In the genomic region with DNA sequence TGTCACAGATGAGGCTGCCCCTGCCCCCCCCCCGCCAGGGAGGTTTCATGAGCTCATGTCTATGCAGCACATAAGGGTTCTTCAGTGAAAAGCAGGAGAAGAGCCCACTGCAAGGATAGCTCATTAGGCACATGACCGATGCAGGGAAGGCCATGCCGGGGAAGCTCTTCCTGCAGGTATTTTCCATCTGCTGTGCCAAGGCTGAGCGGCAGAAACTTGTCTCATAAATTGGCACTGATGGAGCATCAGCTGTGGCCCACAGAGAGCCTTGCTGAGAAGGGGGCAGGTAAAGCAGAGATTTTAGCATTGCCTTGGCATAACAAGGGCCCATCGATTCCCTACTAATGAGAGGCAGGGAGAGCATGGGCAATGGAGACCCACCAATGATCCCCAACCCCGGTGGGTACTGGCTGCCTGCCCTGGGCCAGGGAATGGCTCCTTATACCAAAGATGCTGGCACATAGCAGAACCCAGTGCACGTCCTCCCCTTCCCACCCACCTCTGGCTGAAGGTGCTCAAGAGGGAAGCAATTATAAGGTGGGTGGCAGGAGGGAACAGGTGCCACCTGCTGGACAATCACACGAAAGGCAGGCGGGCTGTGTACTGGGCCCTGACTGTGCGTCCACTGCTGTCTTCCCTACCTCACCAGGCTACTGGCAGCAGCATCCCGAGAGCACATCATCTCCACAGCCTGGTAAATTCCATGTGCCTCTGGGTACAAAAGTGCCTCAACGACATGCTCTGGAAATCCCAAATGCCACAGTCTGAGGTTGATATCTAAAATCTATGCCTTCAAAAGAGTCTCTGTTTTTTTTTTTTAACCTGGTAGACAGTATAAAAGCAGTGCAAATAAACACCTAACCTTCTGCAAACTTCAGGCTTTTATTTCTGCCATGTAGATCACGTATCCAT, we compare ENCODE assay signal across 8 cellular contexts. TPM values are rescaled to one million over a fixed set of nuclear protein-coding genes. Genes with fewer than 3 reads are reported as not detected.
DNase-seq lines count a peak whose midpoint lies in the region; ATAC-seq and TF ChIP-seq lines count a peak whose summit lies in the region.

No MANE protein-coding gene starts in this region.

- BruUV-seq in Panc1 (replicated peaks; lab: Mats Ljungman, UMichigan): no TSS peak

- peak; percentile 12 for DNase-seq in activated naive CD4-positive, alpha-beta T cell treated with Interleukin-2 at 50 U/mL for 16 hours
- no peak for DNase-seq in activated naive CD4-positive, alpha-beta T cell (lab: John Stamatoyannopoulos, UW)
- peak; percentile 84 for DNase-seq in H9
- peak; percentile 81 for DNase-seq in Karpas-422
- DNase-seq in Panc1 (ENCODE audit: low read depth, low spot score): peak; percentile 28
- peak; percentile 54 for DNase-seq in brain microvascular endothelial cell
- DNase-seq in left lung: no peak
- no peak for DNase-seq in suprapubic skin (ENCODE audit: low spot score in 2 of 2)

- H4K8ac ChIP-seq in H9 (replicated peaks; ENCODE audit: insufficient read length, low read depth, low read length): no peak overlapping the region

- H3K23ac ChIP-seq in H9 (ENCODE audit: insufficient read length, low read depth, low read length): no peak overlapping the region

- H3K9ac ChIP-seq in H9 (ENCODE audit: extremely low read depth, insufficient read length, low read length): no peak overlapping the region
- no peak overlapping the region for H3K9ac ChIP-seq in Karpas-422 (ENCODE audit: low read length)

- H4K5ac ChIP-seq in H9 (ENCODE audit: insufficient read length, low read depth, low read length): no peak overlapping the region

- H3K23me2 ChIP-seq in H9 (ENCODE audit: insufficient read length, low read depth, low read length, poor library complexity, severe bottlenecking): no peaks in the 10 kb centered on the region

- no peaks in the 10 kb centered on the region for H3K27me3 ChIP-seq in H9 (ENCODE audit: insufficient read depth, low read length)
- H3K27me3 ChIP-seq in Karpas-422 (ENCODE audit: low read length): no peaks in the 10 kb centered on the region
- no peaks in the 10 kb centered on the region for H3K27me3 ChIP-seq in Panc1 (ENCODE audit: control insufficient read depth, insufficient read depth, low read length)
- H3K27me3 ChIP-seq in brain microvascular endothelial cell (replicated peaks): no peaks in the 10 kb centered on the region
- no peaks in the 10 kb centered on the region for H3K27me3 ChIP-seq in left lung
- H3K27me3 ChIP-seq in suprapubic skin: no peaks in the 10 kb centered on the region

- H4K91ac ChIP-seq in H9 (ENCODE audit: insufficient read length, low read depth, low read length): no peak overlapping the region

- intact Hi-C loops in Panc1 (cut with micrococcal nuclease; ENCODE audit: unreplicated experiment) (no loop called here), left lung (cut with DNase I) (no loop called here)

- no peak overlapping the region for H3K56ac ChIP-seq in H9 (ENCODE audit: insufficient read length, low read depth, low read length)

- WGBS in H9 (ENCODE audit: extremely low coverage, insufficient read length, low lambda C conversion rate): no CpG with 5 or more reads among the region's 13 CpGs
- 63% methylated on average over 6 of the region's 13 CpGs for WGBS in suprapubic skin

- TF ChIP-seq CTCF in H9 (conservative IDR thresholded peaks at IDR 0.05) (peak; percentile 92), Panc1 (IDR thresholded peaks at IDR 0.05) (peak; percentile 92), brain microvascular endothelial cell (IDR thresholded peaks at IDR 0.05; ENCODE audit: low read depth, low read length, missing control alignments) (peak; percentile 89), left lung (IDR thresholded peaks at IDR 0.05) (peak; percentile 67 to 71), suprapubic skin (IDR thresholded peaks at IDR 0.05) (peak; percentile 32 to 65)

- no peak overlapping the region for H2AFZ ChIP-seq in H9 (ENCODE audit: low read length)
- no peak overlapping the region for H2AFZ ChIP-seq in Karpas-422 (ENCODE audit: low read length)

- peaks cover 0 to 9% (median 4%) of the 10 kb centered on the region in 3 experiments; a peak in 6 of 7 replicates for H3K36me3 Mint-ChIP-seq in H9 (ENCODE audit: insufficient read depth in 1 of 3, low read depth in 3 of 3)

- no peak overlapping the region for H3K4me3 ChIP-seq in Karpas-422 (ENCODE audit: low read length)
- H3K4me3 ChIP-seq in Panc1 (ENCODE audit: low read depth in 2 of 2, low read length in 2 of 2): no peak overlapping the region
- H3K4me3 ChIP-seq in brain microvascular endothelial cell (ENCODE audit: low read depth, low read length): no peak overlapping the region
- no peak overlapping the region for H3K4me3 ChIP-seq in left lung
- H3K4me3 ChIP-seq in suprapubic skin: no peak overlapping the region

- POLR2A ChIA-PET in Panc1 (lab: Charles Lee): no interaction called here

- no peaks in the 10 kb centered on the region for H3K9me2 ChIP-seq in Karpas-422 (replicated peaks; ENCODE audit: insufficient read depth, low read length)

- H2BK120ac ChIP-seq in H9 (ENCODE audit: low read depth, low read length, poor library complexity, severe bottlenecking): no peak overlapping the region

- no peak overlapping the region for H3K18ac ChIP-seq in H9 (ENCODE audit: insufficient read length, low read depth, low read length)

- TF ChIP-seq POLR2A in suprapubic skin (IDR thresholded peaks at IDR 0.05): no peak

- H3K4ac ChIP-seq in H9 (ENCODE audit: low read depth, low read length): no peak overlapping the region

- H3K4me1 ChIP-seq in H9 (ENCODE audit: insufficient read depth, low read length): no peaks in the 10 kb centered on the region; the same call in 1 of the 2 replicates
- no peaks in the 10 kb centered on the region for H3K4me1 ChIP-seq in Karpas-422 (ENCODE audit: low read length)
- no peaks in the 10 kb centered on the region for H3K4me1 ChIP-seq in Panc1 (ENCODE audit: control insufficient read depth, insufficient read depth, low read length)
- peaks cover 0 to 11% of the 10 kb centered on the region in 2 donors for H3K4me1 ChIP-seq in left lung
- no peaks in the 10 kb centered on the region for H3K4me1 ChIP-seq in suprapubic skin

- H3K9me3 ChIP-seq in H9 (ENCODE audit: control insufficient read depth, low read depth, low read length) (no peaks in the 10 kb centered on the region), Karpas-422 (ENCODE audit: low read length) (no peaks in the 10 kb centered on the region), Panc1 (ENCODE audit: control insufficient read depth, insufficient read depth, low read depth, low read length) (no peaks in the 10 kb centered on the region), left lung (no peaks in the 10 kb centered on the region), suprapubic skin (no peaks in the 10 kb centered on the region)

- H3K9me3 Mint-ChIP-seq in H9: no peaks in the 10 kb centered on the region

- no peak overlapping the region for H2BK20ac ChIP-seq in H9 (ENCODE audit: low read depth, low read length, poor library complexity, severe bottlenecking)

- H2AK5ac ChIP-seq in H9 (ENCODE audit: insufficient read length, low read length): no peak overlapping the region

- H3K79me1 ChIP-seq in H9 (ENCODE audit: insufficient read depth, low read depth, low read length, poor library complexity, severe bottlenecking): no peaks in the 10 kb centered on the region

- in situ Hi-C loops in Panc1 (cut with HindIII; ENCODE audit: low pct_unique_long_range_greater_than_20kb, low sequenced_read_pairs): no loop called here
- in situ Hi-C loops in brain microvascular endothelial cell (cut with HindIII; ENCODE audit: low pct_ligation_motif_present, low sequenced_read_pairs): no loop called here

- no peaks in the 10 kb centered on the region for H3K27me3 Mint-ChIP-seq in H9 (ENCODE audit: low read depth)

- H3K14ac ChIP-seq in H9 (ENCODE audit: insufficient read depth, low read length): no peak overlapping the region

- no peak overlapping the region for H2BK5ac ChIP-seq in H9 (ENCODE audit: insufficient read length, low read length)

- peak; percentile 93 for ATAC-seq in Panc1
- ATAC-seq in left lung: peak; percentile 95

- H3K4me2 ChIP-seq in H9 (ENCODE audit: insufficient read depth, insufficient read length, low read length) (no peak overlapping the region), Karpas-422 (ENCODE audit: low read depth, low read length, poor library complexity, severe bottlenecking) (no peak overlapping the region)

- H3K4me1 Mint-ChIP-seq in H9: peaks cover 23 to 32% of the 10 kb centered on the region in 2 experiments

- H3K36me3 ChIP-seq in Karpas-422 (ENCODE audit: insufficient read depth, low read length) (no peaks in the 10 kb centered on the region), Panc1 (ENCODE audit: control insufficient read depth, insufficient read depth, low read length) (no peaks in the 10 kb centered on the region), brain microvascular endothelial cell (replicated peaks) (peaks cover 4% of the 10 kb centered on the region), left lung (peaks cover 0 to 12% of the 10 kb centered on the region in 2 donors), suprapubic skin (peaks cover 4% of the 10 kb centered on the region)

- H3K79me2 ChIP-seq in H9 (ENCODE audit: insufficient read depth, low read length): no peaks in the 10 kb centered on the region
- H3K79me2 ChIP-seq in Karpas-422 (ENCODE audit: low read length): no peaks in the 10 kb centered on the region

- H3K27ac Mint-ChIP-seq in H9: peak overlapping the region in 2 of 3 experiments; percentile 64 to 71; a peak in 2 of 7 replicates

- H3K27ac ChIP-seq in H9 (ENCODE audit: insufficient read length, low read depth, low read length) (no peak overlapping the region), Karpas-422 (ENCODE audit: low read length) (no peak overlapping the region), Panc1 (ENCODE audit: low read length) (no peak overlapping the region), brain microvascular endothelial cell (no peak overlapping the region), left lung (no peak overlapping the region), suprapubic skin (no peak overlapping the region)

- H4K20me1 ChIP-seq in H9 (ENCODE audit: control insufficient read depth, insufficient read depth, insufficient read length) (no peaks in the 10 kb centered on the region), Karpas-422 (ENCODE audit: insufficient read depth, low read depth, low read length) (no peaks in the 10 kb centered on the region)

- H2BK15ac ChIP-seq in H9 (ENCODE audit: low read depth, low read length): no peak overlapping the region

- CTCF ChIA-PET in Panc1 (lab: Charles Lee): interaction anchor here (0.6 kb wide), 1 partner anchor 215 kb away, joined by 8 read pairs; no protein-coding TSS in a partner anchor

- TF ChIP-seq EP300 in suprapubic skin (IDR thresholded peaks at IDR 0.05): no peak

- no peak overlapping the region for H2BK12ac ChIP-seq in H9 (ENCODE audit: insufficient read length, low read depth, low read length)

- no peak overlapping the region for H3T11ph ChIP-seq in H9 (ENCODE audit: low read length)

- no peak overlapping the region for H3K4me3 Mint-ChIP-seq in H9

RNA-seq across cellular contexts. Expression of a gene that starts 41.4 kb away (rescaled TPM):
- total RNA-seq in H9 (2021): 15.4 and 15.9 TPM in 2 replicates
- total RNA-seq in Karpas-422 (2014; rRNA removed; shearing (Covaris generic); ENCODE audit: low replicate concordance): not detected in 2 replicates
- total RNA-seq in Panc1 (2021; ENCODE audit: unreplicated experiment): 44.8 TPM
- polyA plus RNA-seq in Panc1 (2012; ENCODE audit: insufficient read length): 57.3 TPM
- 10 to 100 TPM; 40.4 to 43.8 TPM for total RNA-seq in left lung
- 10 to 100 TPM; 18.3 to 21.7 (median 20.6) TPM for total RNA-seq in suprapubic skin

Comparison
In these comparisons a context has a peak if more than half of its experiments do, and no peak if none do; other contexts are left out.
1. DNase-seq: peak in activated naive CD4-positive, alpha-beta T cell treated with Interleukin-2 at 50 U/mL for 16 hours (single experiment), H9 (single experiment), Karpas-422 (single experiment), Panc1 (single experiment) and brain microvascular endothelial cell (single experiment); none in activated naive CD4-positive, alpha-beta T cell (0 of 4), left lung (0 of 2) and suprapubic skin (0 of 2).
2. RNA of a gene that starts 41.4 kb away (total RNA-seq): 44.8 TPM in Panc1 (single experiment), 40.4 to 43.8 TPM in left lung, 18.3 to 21.7 TPM in suprapubic skin and 15.4 to 15.9 TPM in H9; not detected in Karpas-422; every median in the first group is over 10 times any median in the second.
3. Peak in every context shown above with its lines, with median percentiles within 50 percentile points of each other: CTCF ChIP-seq.